ENCODE assay signal across 31 cellular contexts in the genomic region with DNA sequence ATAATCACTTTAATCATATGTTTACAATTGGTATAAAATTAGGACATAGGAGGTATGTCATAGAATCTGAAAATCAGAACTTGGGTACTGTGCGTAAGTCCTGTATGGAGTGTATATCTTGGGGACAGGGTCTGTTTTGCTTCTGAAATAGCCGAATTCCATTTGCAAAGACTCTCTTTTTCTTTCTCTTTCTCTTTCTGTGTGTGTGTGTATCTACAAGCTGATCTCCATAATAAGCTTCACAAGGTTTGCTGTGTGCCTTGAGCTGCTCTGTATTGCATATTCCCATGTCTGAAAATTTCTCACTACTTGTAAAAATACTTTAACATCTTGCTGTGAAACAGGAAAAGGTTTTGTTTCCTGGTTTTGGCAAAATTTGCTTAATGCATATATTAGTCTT. TPM values are rescaled to one million over a fixed set of nuclear protein-coding genes. Genes with fewer than 3 reads are reported as not detected.
DNase-seq lines count a peak whose midpoint lies in the region; ATAC-seq and FAIRE-seq lines count a peak whose summit lies in the region.
"Had no signal": no experiment of that assay in that cellular context is flagged by ENCODE, and none has a peak within 500 bp of the region (broad histone marks: within the 10 kb centered on the region; RNA-seq: fewer than 3 reads in every experiment).

No MANE protein-coding gene starts in this region.

- no peaks in the 10 kb centered on the region for H3K27me3 ChIP-seq in CD4-positive, alpha-beta memory T cell (ENCODE audit: insufficient read depth, low read length)
- H3K27me3 ChIP-seq: gastroesophageal sphincter had no signal

- H3K27ac ChIP-seq in CD4-positive, alpha-beta memory T cell (ENCODE audit: low read depth, low read length), result no peak overlapping the region
- H3K27ac ChIP-seq in caudate nucleus (ENCODE audit: low read depth, low read length), result no peak overlapping the region
- H3K27ac ChIP-seq: gastroesophageal sphincter, prostate gland, VCaP had no signal

- H3K4me3 ChIP-seq in CD4-positive, alpha-beta memory T cell (ENCODE audit: low read length in 2 of 2), result no peak overlapping the region
- H3K4me3 ChIP-seq: gastroesophageal sphincter, prostate gland had no signal

- peak overlapping the region in 6 of 8 donors; percentile 1 to 66 (median 32) for H3K4me3 Mint-ChIP-seq in CD4-positive, alpha-beta memory T cell
- H3K4me3 Mint-ChIP-seq in T-helper 17 cell (peak overlapping the region; percentile 67), memory B cell (peak overlapping the region; percentile 53)
- H3K4me3 Mint-ChIP-seq: activated CD4-positive, alpha-beta T cell treated with anti-CD3 and anti-CD28 coated beads, Interleukin-2, amount 10 ng/mL, durations not matched to agents 7 days and 5 days; stimulated activated naive CD8-positive, alpha-beta T cell treated with anti-CD3 and anti-CD28 coated beads, Interleukin-15, Interleukin-2, amounts not matched to agents 100 ng/mL and 50 ng/mL, for 24 hours had no signal

- no peaks in the 10 kb centered on the region for H3K9me3 Mint-ChIP-seq in CD4-positive, alpha-beta memory T cell
- no peaks in the 10 kb centered on the region for H3K9me3 Mint-ChIP-seq in memory B cell
- H3K9me3 Mint-ChIP-seq: activated naive CD4-positive, alpha-beta T cell treated with anti-CD3 and anti-CD28 coated beads, Interleukin-2, amount 50 U/mL, for 72 hours; stimulated activated naive CD8-positive, alpha-beta T cell treated with anti-CD3 and anti-CD28 coated beads, Interleukin-15, Interleukin-2, amounts not matched to agents 100 ng/mL and 50 ng/mL, for 24 hours had no signal

- H3K4me1 Mint-ChIP-seq in CD4-positive, alpha-beta memory T cell, result peaks cover 20 to 34% (median 32%) of the 10 kb centered on the region in 4 donors
- H3K4me1 Mint-ChIP-seq in T-helper 17 cell, result peaks cover 16% of the 10 kb centered on the region
- H3K4me1 Mint-ChIP-seq in memory B cell, result peaks cover 19% of the 10 kb centered on the region

- H3K36me3 ChIP-seq in CD4-positive, alpha-beta memory T cell (ENCODE audit: insufficient read depth, low read length), result no peaks in the 10 kb centered on the region
- H3K36me3 ChIP-seq: gastroesophageal sphincter, prostate gland had no signal

- ATAC-seq in T-helper 17 cell (peak; percentile 39), memory B cell (ENCODE audit: low read depth) (peak; percentile 47)
- ATAC-seq: gastroesophageal sphincter, left lobe of liver, PC-3, Right ventricle myocardium inferior, sciatic nerve, SK-N-SH treated with all-trans-retinoic acid at 6 μM for 48 hours had no signal

- H3K27ac Mint-ChIP-seq in CD4-positive, alpha-beta memory T cell, result peak overlapping the region in 1 of 7 donors; percentile 88
- H3K27ac Mint-ChIP-seq in T-helper 17 cell (no peak overlapping the region), memory B cell (peak overlapping the region; percentile 1)
- H3K27ac Mint-ChIP-seq: activated CD4-positive, alpha-beta T cell treated with anti-CD3 and anti-CD28 coated beads, Interleukin-2, amount 10 ng/mL, durations not matched to agents 7 days and 5 days; stimulated activated naive CD8-positive, alpha-beta T cell treated with anti-CD3 and anti-CD28 coated beads, Interleukin-15, Interleukin-2, amounts not matched to agents 100 ng/mL and 50 ng/mL, for 24 hours had no signal

- no peaks in the 10 kb centered on the region for H3K9me3 ChIP-seq in CD4-positive, alpha-beta memory T cell (ENCODE audit: control insufficient read depth in 1 of 2, low read length in 2 of 2)
- H3K9me3 ChIP-seq in T-helper 17 cell (ENCODE audit: control insufficient read depth, low read length, poor library complexity, severe bottlenecking), result no peaks in the 10 kb centered on the region
- H3K9me3 ChIP-seq: gastroesophageal sphincter, prostate gland had no signal

- H3K36me3 Mint-ChIP-seq in CD4-positive, alpha-beta memory T cell, result peaks cover 2 to 6% of the 10 kb centered on the region in 2 donors
- no peaks in the 10 kb centered on the region for H3K36me3 Mint-ChIP-seq in T-helper 17 cell (ENCODE audit: low read depth)
- peaks cover 4% of the 10 kb centered on the region for H3K36me3 Mint-ChIP-seq in memory B cell

- intact Hi-C loops in CD4-positive, alpha-beta memory T cell (cut with micrococcal nuclease), result no loop called here

- DNase-seq in CD4-positive, alpha-beta memory T cell, result no peak
- no peak for DNase-seq in GM18507 (ENCODE audit: extremely low spot score, insufficient read length, low read depth)
- DNase-seq in T-helper 17 cell, result no peak
- no peak for DNase-seq in memory B cell (ENCODE audit: low spot score in 2 of 2)
- DNase-seq in stimulated activated CD4-positive, alpha-beta T cell treated with anti-CD3 and anti-CD28 coated beads, Interleukin-1b, Interleukin-23, amount 100 ng/mL, for 48 hours, result no peak
- DNase-seq in caudate nucleus (lab: John Stamatoyannopoulos, UW), result no peak
- DNase-seq in H4 (ENCODE audit: low spot score), result no peak
- DNase-seq in frontal cortex (ENCODE audit: low spot score in 2 of 2), result no peak
- DNase-seq: activated CD4-positive, alpha-beta T cell treated with anti-CD3 and anti-CD28 coated beads, Interleukin-2, amount 10 ng/mL, durations not matched to agents 7 days and 5 days; central memory CD4-positive, alpha-beta T cell; dermis blood vessel endothelial cell; hypothalamus; IMR-90; mesenchymal stem cell; NCI-H1694; NCI-H510A; nucleus accumbens; PC-3; stimulated activated CD4-positive, alpha-beta T cell treated with anti-CD3 and anti-CD28 coated beads, Interleukin-12 subunit alpha, Interleukin-12 subunit beta, amount 100 ng/mL, for 4 hours; T-helper 9 cell had no signal

- no peaks in the 10 kb centered on the region for H3K27me3 Mint-ChIP-seq in CD4-positive, alpha-beta memory T cell
- H3K27me3 Mint-ChIP-seq in T-helper 17 cell, result no peaks in the 10 kb centered on the region
- H3K27me3 Mint-ChIP-seq in memory B cell, result no peaks in the 10 kb centered on the region
- H3K27me3 Mint-ChIP-seq: activated CD4-positive, alpha-beta T cell treated with anti-CD3 and anti-CD28 coated beads, Interleukin-2, amount 10 ng/mL, durations not matched to agents 7 days and 5 days; stimulated activated naive CD8-positive, alpha-beta T cell treated with anti-CD3 and anti-CD28 coated beads, Interleukin-15, Interleukin-2, amounts not matched to agents 100 ng/mL and 50 ng/mL, for 24 hours had no signal

- POLR2A ChIA-PET in CD4-positive, alpha-beta memory T cell (lab: Charles Lee; ENCODE audit: partially characterized antibody), result no interaction called here

- peaks cover 27% of the 10 kb centered on the region for H3K4me1 ChIP-seq in CD4-positive, alpha-beta memory T cell (ENCODE audit: insufficient read depth, low read length)
- H3K4me1 ChIP-seq: gastroesophageal sphincter, prostate gland had no signal

- FAIRE-seq in GM18507 (lab: Jason Lieb, UNC) (peak; percentile 48), frontal cortex (lab: Jason Lieb, UNC) (no peak)
- FAIRE-seq: astrocyte, endometrium had no signal

- CTCF ChIA-PET in CD4-positive, alpha-beta memory T cell (lab: Charles Lee; ENCODE audit: partially characterized antibody), result interaction anchor here (0.9 kb wide), 1 partner anchor 302 kb away, joined by 3 read pairs; no protein-coding TSS in a partner anchor

RNA-seq across cellular contexts. Expression of gene STX11, which starts 29.5 kb away (rescaled TPM):
- total RNA-seq in CD4-positive, alpha-beta memory T cell, result 1 to 10 TPM; 5.7 to 6.2 TPM
- 10 to 100 TPM in 1 of 2 donors, 1 to 10 TPM in 1; 9.5 to 11.0 TPM for polyA plus RNA-seq in CD4-positive, alpha-beta memory T cell
- total RNA-seq in T-helper 17 cell (10 to 100 TPM; 16.1 to 26.7 TPM), frontal cortex (under 0.01 TPM)
- not detected in 2 replicates for total RNA-seq in H4 (2014; rRNA removed; shearing (Covaris generic))
